ENCODE assay signal across 1 cellular context in the genomic region with DNA sequence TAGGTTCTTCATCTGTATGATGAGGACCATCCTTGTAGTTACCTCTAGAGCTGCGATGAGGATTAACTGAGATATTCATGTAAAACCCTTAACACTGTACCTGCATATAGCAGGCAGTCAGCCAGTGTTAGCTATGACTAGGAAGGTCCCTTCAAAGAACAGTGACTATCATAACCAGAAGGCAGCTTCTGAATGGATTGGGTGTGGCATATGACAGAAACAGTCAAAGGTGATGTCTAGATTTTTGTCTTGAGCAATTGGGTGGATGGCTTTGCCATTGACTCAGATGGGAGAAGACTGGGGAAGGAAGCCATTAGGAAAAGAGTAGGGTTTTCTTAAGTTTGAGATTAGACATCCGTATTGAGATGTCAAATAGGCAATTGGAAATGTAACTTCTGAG.
TF ChIP-seq lines count a peak whose summit lies in the region.

No MANE protein-coding gene starts in this region.

TF ChIP-seq in HepG2, 621 proteins besides CTCF, POLR2A, EP300 and RAD21:
- no peak for TF ChIP-seq ZNF879 (CRISPR knock-in tag; IDR thresholded peaks at IDR 0.05)
- TF ChIP-seq BCL6 (CRISPR knock-in tag; IDR thresholded peaks at IDR 0.05) = no peak
- no peak for TF ChIP-seq HNRNPUL1 (IDR thresholded peaks at IDR 0.05; ENCODE audit: low read depth, low read length)
- TF ChIP-seq, protein P1, sequence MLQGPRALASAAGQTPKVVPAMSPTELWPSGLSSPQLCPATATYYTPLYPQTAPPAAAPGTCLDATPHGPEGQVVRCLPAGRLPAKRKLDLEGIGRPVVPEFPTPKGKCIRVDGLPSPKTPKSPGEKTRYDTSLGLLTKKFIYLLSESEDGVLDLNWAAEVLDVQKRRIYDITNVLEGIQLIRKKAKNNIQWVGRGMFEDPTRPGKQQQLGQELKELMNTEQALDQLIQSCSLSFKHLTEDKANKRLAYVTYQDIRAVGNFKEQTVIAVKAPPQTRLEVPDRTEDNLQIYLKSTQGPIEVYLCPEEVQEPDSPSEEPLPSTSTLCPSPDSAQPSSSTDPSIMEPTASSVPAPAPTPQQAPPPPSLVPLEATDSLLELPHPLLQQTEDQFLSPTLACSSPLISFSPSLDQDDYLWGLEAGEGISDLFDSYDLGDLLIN (CRISPR knock-in tag; IDR thresholded peaks at IDR 0.05; ENCODE audit: borderline replicate concordance) = no peak
- TF ChIP-seq SPEN (CRISPR knock-in tag; IDR thresholded peaks at IDR 0.05; ENCODE audit: low read depth) = no peak
- TF ChIP-seq ZNF777 (CRISPR knock-in tag; IDR thresholded peaks at IDR 0.05) = no peak
- no peak for TF ChIP-seq ZNF33B (CRISPR knock-in tag; IDR thresholded peaks at IDR 0.05)
- TF ChIP-seq, protein P2, sequence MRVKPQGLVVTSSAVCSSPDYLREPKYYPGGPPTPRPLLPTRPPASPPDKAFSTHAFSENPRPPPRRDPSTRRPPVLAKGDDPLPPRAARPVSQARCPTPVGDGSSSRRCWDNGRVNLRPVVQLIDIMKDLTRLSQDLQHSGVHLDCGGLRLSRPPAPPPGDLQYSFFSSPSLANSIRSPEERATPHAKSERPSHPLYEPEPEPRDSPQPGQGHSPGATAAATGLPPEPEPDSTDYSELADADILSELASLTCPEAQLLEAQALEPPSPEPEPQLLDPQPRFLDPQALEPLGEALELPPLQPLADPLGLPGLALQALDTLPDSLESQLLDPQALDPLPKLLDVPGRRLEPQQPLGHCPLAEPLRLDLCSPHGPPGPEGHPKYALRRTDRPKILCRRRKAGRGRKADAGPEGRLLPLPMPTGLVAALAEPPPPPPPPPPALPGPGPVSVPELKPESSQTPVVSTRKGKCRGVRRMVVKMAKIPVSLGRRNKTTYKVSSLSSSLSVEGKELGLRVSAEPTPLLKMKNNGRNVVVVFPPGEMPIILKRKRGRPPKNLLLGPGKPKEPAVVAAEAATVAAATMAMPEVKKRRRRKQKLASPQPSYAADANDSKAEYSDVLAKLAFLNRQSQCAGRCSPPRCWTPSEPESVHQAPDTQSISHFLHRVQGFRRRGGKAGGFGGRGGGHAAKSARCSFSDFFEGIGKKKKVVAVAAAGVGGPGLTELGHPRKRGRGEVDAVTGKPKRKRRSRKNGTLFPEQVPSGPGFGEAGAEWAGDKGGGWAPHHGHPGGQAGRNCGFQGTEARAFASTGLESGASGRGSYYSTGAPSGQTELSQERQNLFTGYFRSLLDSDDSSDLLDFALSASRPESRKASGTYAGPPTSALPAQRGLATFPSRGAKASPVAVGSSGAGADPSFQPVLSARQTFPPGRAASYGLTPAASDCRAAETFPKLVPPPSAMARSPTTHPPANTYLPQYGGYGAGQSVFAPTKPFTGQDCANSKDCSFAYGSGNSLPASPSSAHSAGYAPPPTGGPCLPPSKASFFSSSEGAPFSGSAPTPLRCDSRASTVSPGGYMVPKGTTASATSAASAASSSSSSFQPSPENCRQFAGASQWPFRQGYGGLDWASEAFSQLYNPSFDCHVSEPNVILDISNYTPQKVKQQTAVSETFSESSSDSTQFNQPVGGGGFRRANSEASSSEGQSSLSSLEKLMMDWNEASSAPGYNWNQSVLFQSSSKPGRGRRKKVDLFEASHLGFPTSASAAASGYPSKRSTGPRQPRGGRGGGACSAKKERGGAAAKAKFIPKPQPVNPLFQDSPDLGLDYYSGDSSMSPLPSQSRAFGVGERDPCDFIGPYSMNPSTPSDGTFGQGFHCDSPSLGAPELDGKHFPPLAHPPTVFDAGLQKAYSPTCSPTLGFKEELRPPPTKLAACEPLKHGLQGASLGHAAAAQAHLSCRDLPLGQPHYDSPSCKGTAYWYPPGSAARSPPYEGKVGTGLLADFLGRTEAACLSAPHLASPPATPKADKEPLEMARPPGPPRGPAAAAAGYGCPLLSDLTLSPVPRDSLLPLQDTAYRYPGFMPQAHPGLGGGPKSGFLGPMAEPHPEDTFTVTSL (CRISPR knock-in tag; IDR thresholded peaks at IDR 0.05; ENCODE audit: borderline replicate concordance) = no peak
- no peak for TF ChIP-seq ZSCAN21 (CRISPR knock-in tag; IDR thresholded peaks at IDR 0.05; ENCODE audit: borderline replicate concordance)
- TF ChIP-seq ATAD3A (CRISPR knock-in tag; IDR thresholded peaks at IDR 0.05) = no peak
- TF ChIP-seq ZNF792 (CRISPR knock-in tag; IDR thresholded peaks at IDR 0.05) = no peak
TF ChIP-seq in HepG2: peak in this region for 0.
